Comparison of ENCODE assay signal across 1 cellular context in genomic region chr17:19361326-19361725, GRCh38.
TF ChIP-seq lines count a peak whose summit lies in the region.

No MANE protein-coding gene starts in this region.

TF ChIP-seq in HEK293, 187 proteins besides CTCF, POLR2A, EP300 and RAD21 (continued from another document):
- TF ChIP-seq ZSCAN4 (tag by site-specific recombination; IDR thresholded peaks at IDR 0.05) = peak; percentile 69
- peak; percentile 20; the same call in 1 of the 2 replicates for TF ChIP-seq WT1 (tag by site-specific recombination; IDR thresholded peaks at IDR 0.05)
